Comparison of ENCODE assay signal across 10 cellular contexts in genomic region chr13:28357846-28358496, GRCh38.
A peak's percentile ranks its signal among the peaks of the same experiment; 100 is the strongest.
DNase-seq lines count a peak whose midpoint lies in the region; ATAC-seq, FAIRE-seq and TF ChIP-seq lines count a peak whose summit lies in the region.
"Had no signal": no experiment of that assay in that cellular context is flagged by ENCODE, and none has a peak within 500 bp of the region (broad histone marks: within the 10 kb centered on the region; RNA-seq: fewer than 3 reads in every experiment).

No MANE protein-coding gene starts in this region.

- ATAC-seq in CD4-positive, CD25-positive, alpha-beta regulatory T cell (ENCODE audit: low read depth in 2 of 2), result peak; percentile 35 to 40
- peak; percentile 54 for ATAC-seq in left lung
- no peak for ATAC-seq in HG03378 (IDR thresholded peaks at IDR 0.05; ENCODE audit: unreplicated experiment)

- H3K4me1 ChIP-seq in CD4-positive, CD25-positive, alpha-beta regulatory T cell (ENCODE audit: control insufficient read depth, insufficient read depth, low read length, poor library complexity, severe bottlenecking), result peaks cover 7% of the 10 kb centered on the region
- peaks cover 0 to 13% of the 10 kb centered on the region in 2 donors for H3K4me1 ChIP-seq in left lung

- FAIRE-seq in GM18507 (lab: Jason Lieb, UNC), result peak; percentile 49

- peaks cover 0 to 3% (median 0%) of the 10 kb centered on the region in 7 donors for H3K9me3 Mint-ChIP-seq in CD4-positive, CD25-positive, alpha-beta regulatory T cell
- H3K9me3 Mint-ChIP-seq in activated naive CD8-positive, alpha-beta T cell (ENCODE audit: low read depth), result no peaks in the 10 kb centered on the region

- no peaks in the 10 kb centered on the region for H3K9me3 ChIP-seq in CD4-positive, CD25-positive, alpha-beta regulatory T cell (ENCODE audit: control insufficient read depth in 2 of 2, low read length in 2 of 2)
- H3K9me3 ChIP-seq in left lung, result no peaks in the 10 kb centered on the region
- H3K9me3 ChIP-seq: tibial nerve had no signal

- H3K4me3 Mint-ChIP-seq in CD4-positive, CD25-positive, alpha-beta regulatory T cell, result peak overlapping the region in 2 of 4 donors; percentile 28 to 30
- H3K4me3 Mint-ChIP-seq in activated naive CD8-positive, alpha-beta T cell, result no peak overlapping the region

- no peaks in the 10 kb centered on the region for H3K36me3 Mint-ChIP-seq in CD4-positive, CD25-positive, alpha-beta regulatory T cell
- peaks cover 5% of the 10 kb centered on the region for H3K36me3 Mint-ChIP-seq in activated naive CD8-positive, alpha-beta T cell

- intact Hi-C loops in left lung (cut with DNase I), result no loop called here

- peak in 1 of 3 donors; percentile 61 for DNase-seq in CD4-positive, CD25-positive, alpha-beta regulatory T cell
- no peak for DNase-seq in GM18507 (ENCODE audit: extremely low spot score, insufficient read length, low read depth)
- no peak for DNase-seq in left lung
- DNase-seq in hepatic stellate cell (ENCODE audit: low spot score), result no peak
- no peak for DNase-seq in 8988T
- no peak for DNase-seq in SKM-1 treated with dmso at 0.1 percent for 144 hours (lab: John Stamatoyannopoulos, UW; ENCODE audit: unreplicated experiment)
- DNase-seq: central memory CD4-positive, alpha-beta T cell had no signal

- TF ChIP-seq CTCF in left lung (IDR thresholded peaks at IDR 0.05), result no peak

- peak overlapping the region; percentile 27 for H3K4me3 ChIP-seq in CD4-positive, CD25-positive, alpha-beta regulatory T cell (ENCODE audit: low read depth, low read length)
- no peak overlapping the region for H3K4me3 ChIP-seq in left lung
- H3K4me3 ChIP-seq: tibial nerve had no signal

- H3K4me1 Mint-ChIP-seq in CD4-positive, CD25-positive, alpha-beta regulatory T cell, result peaks cover 5 to 26% (median 8%) of the 10 kb centered on the region in 4 donors
- peaks cover 38% of the 10 kb centered on the region for H3K4me1 Mint-ChIP-seq in activated naive CD8-positive, alpha-beta T cell (ENCODE audit: low read depth)

- peak overlapping the region; percentile 16 to 63 (median 33) for H3K27ac Mint-ChIP-seq in CD4-positive, CD25-positive, alpha-beta regulatory T cell
- peak overlapping the region; percentile 78 for H3K27ac Mint-ChIP-seq in activated naive CD8-positive, alpha-beta T cell

- H3K36me3 ChIP-seq in CD4-positive, CD25-positive, alpha-beta regulatory T cell (ENCODE audit: control insufficient read depth, insufficient read depth, low read length), result no peaks in the 10 kb centered on the region
- no peaks in the 10 kb centered on the region for H3K36me3 ChIP-seq in left lung
- H3K36me3 ChIP-seq: tibial nerve had no signal

- H3K27ac ChIP-seq in CD4-positive, CD25-positive, alpha-beta regulatory T cell (ENCODE audit: insufficient read depth, low read length, poor library complexity, severe bottlenecking), result no peak overlapping the region
- H3K27ac ChIP-seq in left lung, result no peak overlapping the region

- H3K27me3 Mint-ChIP-seq in CD4-positive, CD25-positive, alpha-beta regulatory T cell, result no peaks in the 10 kb centered on the region
- H3K27me3 Mint-ChIP-seq in activated naive CD8-positive, alpha-beta T cell, result peaks cover 2% of the 10 kb centered on the region

- H3K27me3 ChIP-seq in CD4-positive, CD25-positive, alpha-beta regulatory T cell (ENCODE audit: control insufficient read depth, insufficient read depth, low read length), result no peaks in the 10 kb centered on the region
- H3K27me3 ChIP-seq in left lung, result peaks cover 0 to 5% of the 10 kb centered on the region in 2 donors
- H3K27me3 ChIP-seq: tibial nerve had no signal
